Comparison of ENCODE assay signal across 28 cellular contexts in the genomic region with DNA sequence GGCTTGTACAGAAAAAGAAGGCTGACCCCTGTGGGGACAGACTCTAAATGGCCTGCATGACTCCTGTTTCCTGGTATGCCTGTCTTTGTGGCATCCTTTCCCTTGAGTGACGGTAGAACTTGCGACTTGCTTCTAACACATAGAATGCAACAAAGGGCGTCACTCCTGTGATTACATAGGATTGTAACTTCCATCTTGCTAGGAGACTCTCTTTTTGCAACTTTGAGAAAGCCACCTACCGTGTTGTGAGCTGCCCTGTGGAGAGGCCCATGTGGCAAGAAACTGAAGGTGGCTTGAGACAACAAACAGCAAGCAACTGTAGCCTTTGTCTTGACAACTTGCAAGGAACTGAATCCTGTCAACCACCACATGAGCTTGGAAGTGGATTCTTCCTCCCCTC.
"Had no signal": no experiment of that assay in that cellular context is flagged by ENCODE, and none has a peak within 500 bp of the region (broad histone marks: within the 10 kb centered on the region; RNA-seq: fewer than 3 reads in every experiment).

No MANE protein-coding gene starts in this region.

- H3K4me3 Mint-ChIP-seq: immature natural killer cell; mesothelial cell of epicardium; naive B cell; natural killer cell; nephron progenitor cell; stimulated activated memory B cell treated with anti-CD40 and anti-IgM and Interleukin-4, amounts not matched to agents 10 μg/mL and 1 μg/mL and 100 μg/mL, for 72 hours; stimulated activated naive CD8-positive, alpha-beta T cell treated with anti-CD3 and anti-CD28 coated beads, Interleukin-15, amount 100 ng/mL, for 72 hours; type B pancreatic cell had no signal

- H3K27ac ChIP-seq: left lung, lower lobe of right lung, ovary, prostate gland, spleen, tibial nerve, uterus had no signal

- H3K27me3 ChIP-seq: ovary, tibial nerve, uterus had no signal

- H3K27me3 Mint-ChIP-seq: type B pancreatic cell had no signal

- H3K36me3 ChIP-seq: left lung, lower lobe of right lung, ovary, prostate gland, spleen, tibial nerve, uterus had no signal

- H3K9me3 Mint-ChIP-seq: immature natural killer cell; mesothelial cell of epicardium; natural killer cell; nephron progenitor cell; stimulated activated memory B cell treated with anti-CD40 and anti-IgM and Interleukin-4, amounts not matched to agents 10 μg/mL and 1 μg/mL and 100 μg/mL, for 72 hours; type B pancreatic cell had no signal

- H3K4me1 Mint-ChIP-seq: immature natural killer cell; natural killer cell; stimulated activated memory B cell treated with anti-CD40 and anti-IgM and Interleukin-4, amounts not matched to agents 10 μg/mL and 1 μg/mL and 100 μg/mL, for 72 hours; stimulated activated naive CD8-positive, alpha-beta T cell treated with anti-CD3 and anti-CD28 coated beads, Interleukin-15, amount 100 ng/mL, for 72 hours had no signal

- H3K9me3 ChIP-seq: left lung, lower lobe of right lung, ovary, prostate gland, uterus had no signal

- H3K4me1 ChIP-seq: left lung, lower lobe of right lung, prostate gland, spleen, tibial nerve, uterus had no signal

- ATAC-seq: left colon; left lung; lower lobe of right lung; natural killer cell; right cardiac atrium; sciatic nerve; stimulated activated memory B cell treated with anti-CD40 and anti-IgM and Interleukin-4, amounts not matched to agents 10 μg/mL and 1 μg/mL and 100 μg/mL, for 72 hours; stimulated activated naive CD8-positive, alpha-beta T cell treated with anti-CD3 and anti-CD28 coated beads, Interleukin-15, amount 100 ng/mL, for 72 hours had no signal

- DNase-seq: hypothalamus; immature natural killer cell; kidney; left colon; left lung; lower lobe of right lung; mammary epithelial cell; mesenchymal stem cell; naive B cell; natural killer cell; nephron progenitor cell; ovary; retina; right cardiac atrium; small intestine; spleen; stimulated activated CD4-positive, alpha-beta T cell treated with anti-CD3 and anti-CD28 coated beads, Interleukin-4, amount 100 ng/mL, for 4 hours; stimulated activated CD8-positive, alpha-beta memory T cell treated with anti-CD3 and anti-CD28 coated beads, Interleukin-4, amount 100 ng/mL, for 48 hours; stimulated activated naive CD4-positive, alpha-beta T cell treated with Interleukin-2 at 50 U/mL for 16 hours; stimulated activated naive CD8-positive, alpha-beta T cell treated with anti-CD3 and anti-CD28 coated beads, Interleukin-15, amount 100 ng/mL, for 72 hours; substantia nigra; uterus had no signal

- H3K36me3 Mint-ChIP-seq: immature natural killer cell; mesothelial cell of epicardium; natural killer cell; stimulated activated memory B cell treated with anti-CD40 and anti-IgM and Interleukin-4, amounts not matched to agents 10 μg/mL and 1 μg/mL and 100 μg/mL, for 72 hours; type B pancreatic cell had no signal

- H3K27ac Mint-ChIP-seq: immature natural killer cell; mesothelial cell of epicardium; naive B cell; natural killer cell; nephron progenitor cell; stimulated activated memory B cell treated with anti-CD40 and anti-IgM and Interleukin-4, amounts not matched to agents 10 μg/mL and 1 μg/mL and 100 μg/mL, for 72 hours; stimulated activated naive CD8-positive, alpha-beta T cell treated with anti-CD3 and anti-CD28 coated beads, Interleukin-15, amount 100 ng/mL, for 72 hours; type B pancreatic cell had no signal

- H3K4me3 ChIP-seq: left lung, lower lobe of right lung, ovary, prostate gland, spleen, tibial nerve, uterus had no signal
